1 cellular context compared by ENCODE assay signal in the genomic region with DNA sequence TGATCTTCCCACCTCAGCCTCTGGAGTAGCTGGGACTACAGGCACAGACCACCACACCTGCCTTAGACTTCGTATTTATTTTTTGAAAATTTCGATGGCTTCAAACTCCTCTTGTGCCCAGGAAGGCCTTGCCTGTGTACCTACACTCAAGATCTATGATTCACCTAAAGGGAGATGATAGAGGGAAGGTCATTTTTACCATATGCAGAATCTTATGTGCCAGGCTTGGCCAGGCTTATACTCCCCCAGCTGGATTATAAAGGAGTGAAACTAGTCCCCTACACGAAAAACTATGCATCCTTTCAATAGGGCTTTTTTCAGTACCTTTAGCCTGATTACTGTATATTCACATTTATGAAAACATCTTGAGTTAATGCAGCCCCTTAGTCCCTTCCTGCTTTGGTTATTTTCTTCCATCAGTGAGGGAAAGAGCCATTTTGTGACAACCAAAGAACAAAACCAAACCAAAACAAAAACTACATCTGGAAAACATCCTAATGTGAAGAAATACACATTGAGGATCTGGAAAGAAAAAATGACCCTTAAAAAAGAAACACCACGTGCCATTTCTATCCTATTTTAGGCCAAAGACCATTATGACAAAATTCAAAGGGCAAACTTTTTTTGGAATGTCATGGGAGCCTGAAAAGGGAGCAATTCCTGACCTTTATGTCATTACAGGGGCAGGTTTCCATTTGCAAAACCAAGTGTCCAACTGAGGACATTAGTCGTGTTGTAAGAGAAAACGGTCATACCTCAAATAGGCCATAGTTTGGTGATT.
TF ChIP-seq lines count a peak whose summit lies in the region.

No MANE protein-coding gene starts in this region.

TF ChIP-seq in SK-N-SH, 30 proteins besides CTCF, POLR2A, EP300 and RAD21:
- TF ChIP-seq, protein P1, sequence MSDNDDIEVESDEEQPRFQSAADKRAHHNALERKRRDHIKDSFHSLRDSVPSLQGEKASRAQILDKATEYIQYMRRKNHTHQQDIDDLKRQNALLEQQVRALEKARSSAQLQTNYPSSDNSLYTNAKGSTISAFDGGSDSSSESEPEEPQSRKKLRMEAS (IDR thresholded peaks at IDR 0.05; ENCODE audit: low read depth): no peak
- TF ChIP-seq NFIC (IDR thresholded peaks at IDR 0.05; ENCODE audit: borderline replicate concordance): no peak
- TF ChIP-seq, protein P2, sequence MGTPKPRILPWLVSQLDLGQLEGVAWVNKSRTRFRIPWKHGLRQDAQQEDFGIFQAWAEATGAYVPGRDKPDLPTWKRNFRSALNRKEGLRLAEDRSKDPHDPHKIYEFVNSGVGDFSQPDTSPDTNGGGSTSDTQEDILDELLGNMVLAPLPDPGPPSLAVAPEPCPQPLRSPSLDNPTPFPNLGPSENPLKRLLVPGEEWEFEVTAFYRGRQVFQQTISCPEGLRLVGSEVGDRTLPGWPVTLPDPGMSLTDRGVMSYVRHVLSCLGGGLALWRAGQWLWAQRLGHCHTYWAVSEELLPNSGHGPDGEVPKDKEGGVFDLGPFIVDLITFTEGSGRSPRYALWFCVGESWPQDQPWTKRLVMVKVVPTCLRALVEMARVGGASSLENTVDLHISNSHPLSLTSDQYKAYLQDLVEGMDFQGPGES (IDR thresholded peaks at IDR 0.05; ENCODE audit: low read depth, low read length): no peak
- no peak for TF ChIP-seq FOSL2 (IDR thresholded peaks at IDR 0.05; ENCODE audit: borderline replicate concordance, low read depth)
- TF ChIP-seq, protein P3, sequence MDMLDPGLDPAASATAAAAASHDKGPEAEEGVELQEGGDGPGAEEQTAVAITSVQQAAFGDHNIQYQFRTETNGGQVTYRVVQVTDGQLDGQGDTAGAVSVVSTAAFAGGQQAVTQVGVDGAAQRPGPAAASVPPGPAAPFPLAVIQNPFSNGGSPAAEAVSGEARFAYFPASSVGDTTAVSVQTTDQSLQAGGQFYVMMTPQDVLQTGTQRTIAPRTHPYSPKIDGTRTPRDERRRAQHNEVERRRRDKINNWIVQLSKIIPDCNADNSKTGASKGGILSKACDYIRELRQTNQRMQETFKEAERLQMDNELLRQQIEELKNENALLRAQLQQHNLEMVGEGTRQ (IDR thresholded peaks at IDR 0.05; ENCODE audit: borderline replicate concordance, low read depth, low read length): no peak
- no peak for TF ChIP-seq RXRA (IDR thresholded peaks at IDR 0.05; ENCODE audit: borderline replicate concordance, low read depth)
- no peak for TF ChIP-seq FOXJ3 (CRISPR knock-in tag; IDR thresholded peaks at IDR 0.05)
